In genomic region chr19:41879080-41879479, GRCh38 we compare ENCODE assay signal across 24 cellular contexts. TPM values are rescaled to one million over a fixed set of nuclear protein-coding genes. Genes with fewer than 3 reads are reported as not detected.
A peak's percentile ranks its signal among the peaks of the same experiment; 100 is the strongest.
DNase-seq lines count a peak whose midpoint lies in the region; ATAC-seq lines count a peak whose summit lies in the region.
"Had no signal": no experiment of that assay in that cellular context is flagged by ENCODE, and none has a peak within 500 bp of the region (broad histone marks: within the 10 kb centered on the region; RNA-seq: fewer than 3 reads in every experiment).

No MANE protein-coding gene starts in this region.

- H3K9ac ChIP-seq in SK-N-MC (ENCODE audit: insufficient read length) = no peak overlapping the region

- H3K27ac Mint-ChIP-seq in stimulated activated naive CD8-positive, alpha-beta T cell treated with anti-CD3 and anti-CD28 coated beads, Interleukin-15, Interleukin-2, amounts not matched to agents 100 ng/mL and 50 ng/mL, for 24 hours = peak overlapping the region; percentile 49
- peak overlapping the region in 4 of 6 donors; percentile 16 to 100 (median 52) for H3K27ac Mint-ChIP-seq in immature natural killer cell
- H3K27ac Mint-ChIP-seq: GM23338, nephron, progenitor cell of endocrine pancreas had no signal

- ATAC-seq in stimulated activated naive CD8-positive, alpha-beta T cell treated with anti-CD3 and anti-CD28 coated beads, Interleukin-15, Interleukin-2, amounts not matched to agents 100 U/mL and 50 U/mL, for 24 hours = no peak
- no peak for ATAC-seq in HG02642 (IDR thresholded peaks at IDR 0.05; ENCODE audit: poor library complexity, unreplicated experiment)
- ATAC-seq in HG02840 (IDR thresholded peaks at IDR 0.05; ENCODE audit: low FRiP score, unreplicated experiment) = no peak
- ATAC-seq: GM23338, Right ventricle myocardium inferior had no signal

- no peaks in the 10 kb centered on the region for H3K9me3 Mint-ChIP-seq in stimulated activated naive CD8-positive, alpha-beta T cell treated with anti-CD3 and anti-CD28 coated beads, Interleukin-15, Interleukin-2, amounts not matched to agents 100 ng/mL and 50 ng/mL, for 24 hours
- no peaks in the 10 kb centered on the region for H3K9me3 Mint-ChIP-seq in immature natural killer cell
- H3K9me3 Mint-ChIP-seq: nephron had no signal

- H3K36me3 Mint-ChIP-seq in stimulated activated naive CD8-positive, alpha-beta T cell treated with anti-CD3 and anti-CD28 coated beads, Interleukin-15, Interleukin-2, amounts not matched to agents 100 ng/mL and 50 ng/mL, for 24 hours (ENCODE audit: low read depth) = peaks cover 7% of the 10 kb centered on the region
- peaks cover 0 to 4% (median 0%) of the 10 kb centered on the region in 3 donors for H3K36me3 Mint-ChIP-seq in immature natural killer cell

- peak overlapping the region; percentile 96; the same call in 1 of the 2 replicates for H3K27ac ChIP-seq in SK-N-MC
- H3K27ac ChIP-seq: adrenal gland, epithelial cell of prostate, WERI-Rb-1 had no signal

- no peaks in the 10 kb centered on the region for H3K27me3 Mint-ChIP-seq in stimulated activated naive CD8-positive, alpha-beta T cell treated with anti-CD3 and anti-CD28 coated beads, Interleukin-15, Interleukin-2, amounts not matched to agents 100 ng/mL and 50 ng/mL, for 24 hours
- peaks cover 17 to 23% (median 18%) of the 10 kb centered on the region in 3 donors for H3K27me3 Mint-ChIP-seq in immature natural killer cell (ENCODE audit: low read depth in 3 of 3)

- H3K4me3 Mint-ChIP-seq in stimulated activated naive CD8-positive, alpha-beta T cell treated with anti-CD3 and anti-CD28 coated beads, Interleukin-15, Interleukin-2, amounts not matched to agents 100 ng/mL and 50 ng/mL, for 24 hours = no peak overlapping the region
- H3K4me3 Mint-ChIP-seq in immature natural killer cell = no peak overlapping the region
- H3K4me3 Mint-ChIP-seq: GM23338 had no signal

- H3K4me3 ChIP-seq in SK-N-MC = no peak overlapping the region
- H3K4me3 ChIP-seq: adrenal gland, GM23338 had no signal

- H3K9me3 ChIP-seq in SK-N-MC (ENCODE audit: low read depth, low read length) = no peaks in the 10 kb centered on the region
- H3K9me3 ChIP-seq: adrenal gland had no signal

- peaks cover 69% of the 10 kb centered on the region for H3K4me1 Mint-ChIP-seq in stimulated activated naive CD8-positive, alpha-beta T cell treated with anti-CD3 and anti-CD28 coated beads, Interleukin-15, Interleukin-2, amounts not matched to agents 100 ng/mL and 50 ng/mL, for 24 hours (ENCODE audit: low read depth)
- H3K4me1 Mint-ChIP-seq in immature natural killer cell = peaks cover 39 to 78% of the 10 kb centered on the region in 2 donors
- H3K4me1 Mint-ChIP-seq: nephron had no signal

- no peaks in the 10 kb centered on the region for H3K36me3 ChIP-seq in SK-N-MC (ENCODE audit: insufficient read depth, low read length)
- H3K36me3 ChIP-seq: adrenal gland, WERI-Rb-1 had no signal

- DNase-seq in stimulated activated naive CD8-positive, alpha-beta T cell treated with anti-CD3 and anti-CD28 coated beads, Interleukin-15, Interleukin-2, amounts not matched to agents 100 U/mL and 50 U/mL, for 24 hours = no peak
- DNase-seq in SK-N-MC (ENCODE audit: low read depth, low spot score) (no peak), immature natural killer cell (no peak), DMS153 (lab: John Stamatoyannopoulos, UW) (no peak), kidney glomerular epithelial cell (lab: John Stamatoyannopoulos, UW) (no peak)
- DNase-seq: ACHN; activated CD8-positive, alpha-beta memory T cell treated with anti-CD3 and anti-CD28 coated beads for 24 hours; adrenal gland; dermis blood vessel endothelial cell; EL; mesendoderm; NCI-H1436; NCI-H524; stimulated activated CD4-positive, alpha-beta T cell treated with anti-CD3 and anti-CD28 coated beads, Interleukin-1b, Interleukin-23, amount 100 ng/mL, for 48 hours; WERI-Rb-1 had no signal

RNA-seq across cellular contexts. Expression of gene CD79A, which starts 2.0 kb away (rescaled TPM):
- 1 to 10 TPM; 4.1 to 8.3 (median 5.1) TPM for polyA plus RNA-seq in immature natural killer cell

RNA-seq across cellular contexts. Expression of gene ARHGEF1, which starts 3.9 kb away (rescaled TPM):
- polyA plus RNA-seq in immature natural killer cell = 100 to 1,000 TPM; 129 to 394 (median 156) TPM

RNA-seq across cellular contexts. Expression of gene RPS19, which starts 19.0 kb away (rescaled TPM):
- polyA plus RNA-seq in immature natural killer cell = 1,000 to 10,000 TPM; 2,260 to 5,043 (median 3,564) TPM

RNA-seq across cellular contexts. Expression of gene DMRTC2, which starts 34.2 kb away (rescaled TPM):
- polyA plus RNA-seq in immature natural killer cell = not detected
- polyA plus RNA-seq: adrenal gland, GM23338, urinary bladder had no signal

RNA-seq across cellular contexts. Expression of gene LYPD4, which starts 34.6 kb away (rescaled TPM):
- not detected for polyA plus RNA-seq in immature natural killer cell
- polyA plus RNA-seq: GM23338, urinary bladder had no signal
